ENCODE assay signal across 36 cellular contexts in the genomic region with DNA sequence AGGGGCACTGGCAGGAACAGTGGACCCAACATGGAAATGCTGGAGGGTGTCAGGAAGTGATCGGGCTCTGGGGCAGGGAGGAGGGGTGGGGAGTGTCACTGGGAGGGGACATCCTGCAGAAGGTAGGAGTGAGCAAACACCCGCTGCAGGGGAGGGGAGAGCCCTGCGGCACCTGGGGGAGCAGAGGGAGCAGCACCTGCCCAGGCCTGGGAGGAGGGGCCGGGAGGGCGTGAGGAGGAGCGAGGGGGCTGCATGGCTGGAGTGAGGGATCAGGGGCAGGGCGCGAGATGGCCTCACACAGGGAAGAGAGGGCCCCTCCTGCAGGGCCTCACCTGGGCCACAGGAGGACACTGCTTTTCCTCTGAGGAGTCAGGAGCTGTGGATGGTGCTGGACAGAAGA. TPM values are rescaled to one million over a fixed set of nuclear protein-coding genes. Genes with fewer than 3 reads are reported as not detected.
DNase-seq lines count a peak whose midpoint lies in the region; ATAC-seq and TF ChIP-seq lines count a peak whose summit lies in the region.
"Had no signal": no experiment of that assay in that cellular context is flagged by ENCODE, and none has a peak within 500 bp of the region (broad histone marks: within the 10 kb centered on the region; RNA-seq: fewer than 3 reads in every experiment).

No MANE protein-coding gene starts in this region.

- DNase-seq in DMS53 (lab: John Stamatoyannopoulos, UW) (peak; percentile 85), H9 (peak; percentile 59), WTC11 (ENCODE audit: low spot score) (peak; percentile 24), trophoblast cell (no peak), left cardiac atrium (no peak), dermis blood vessel endothelial cell (no peak)
- DNase-seq: activated CD4-positive, alpha-beta memory T cell treated with anti-CD3 and anti-CD28 coated beads for 36 hours; activated CD4-positive, alpha-beta T cell treated with anti-CD3 and anti-CD28 coated beads for 1 hour; activated naive CD4-positive, alpha-beta T cell treated with Interleukin-2 at 50 U/mL for 16 hours; activated T-cell treated with anti-CD3 and anti-CD28 coated beads, Interleukin-2, amount 50 U/mL, for 72 hours; C1 segment of cervical spinal cord; central memory CD4-positive, alpha-beta T cell; HCEC 1CT; head of caudate nucleus; Karpas-422; natural killer cell; NCI-H1436; NCI-H526 treated with DMSO at 0.1 percent for 48 hours; occipital lobe; Peyer's patch; SHP77 treated with DMSO at 0.1 percent for 48 hours; sigmoid colon; stimulated activated CD4-positive, alpha-beta T cell treated with anti-CD3 and anti-CD28 coated beads, Interleukin-12 subunit alpha, Interleukin-12 subunit beta, amount 100 ng/mL, for 4 hours; stimulated activated CD4-positive, alpha-beta T cell treated with anti-CD3 and anti-CD28 coated beads, Interleukin-2, amount 100 ng/mL, for 48 hours had no signal

- H3T11ph ChIP-seq in H9 (ENCODE audit: low read length), result no peak overlapping the region

- H3K79me1 ChIP-seq in H9 (ENCODE audit: insufficient read depth, low read depth, low read length, poor library complexity, severe bottlenecking), result no peaks in the 10 kb centered on the region
- no peaks in the 10 kb centered on the region for H3K79me1 ChIP-seq in trophoblast cell (ENCODE audit: low read length)

- no peak overlapping the region for H4K5ac ChIP-seq in H9 (ENCODE audit: insufficient read length, low read depth, low read length)

- no peaks in the 10 kb centered on the region for H4K20me1 ChIP-seq in H9 (ENCODE audit: control insufficient read depth, insufficient read depth, insufficient read length)

- CTCF ChIA-PET in WTC11 (lab: Charles Lee), result no interaction called here

- no peak overlapping the region for H2BK5ac ChIP-seq in H9 (ENCODE audit: insufficient read length, low read length)
- no peak overlapping the region for H2BK5ac ChIP-seq in trophoblast cell (ENCODE audit: low read depth, low read length, poor library complexity)

- no peaks in the 10 kb centered on the region for H3K36me3 Mint-ChIP-seq in H9 (ENCODE audit: insufficient read depth in 1 of 3, low read depth in 3 of 3)
- no peaks in the 10 kb centered on the region for H3K36me3 Mint-ChIP-seq in WTC11
- H3K36me3 Mint-ChIP-seq: activated CD4-positive, alpha-beta memory T cell treated with anti-CD3 and anti-CD28 coated beads for 36 hours; natural killer cell had no signal

- H3K4me1 Mint-ChIP-seq in H9 (peaks cover 4 to 10% of the 10 kb centered on the region in 2 experiments; a peak in 2 of 4 replicates), WTC11 (peaks cover 3% of the 10 kb centered on the region; the same call in 1 of the 2 replicates)
- H3K4me1 Mint-ChIP-seq: natural killer cell had no signal

- no peak overlapping the region for H4K91ac ChIP-seq in H9 (ENCODE audit: insufficient read length, low read depth, low read length)
- no peak overlapping the region for H4K91ac ChIP-seq in trophoblast cell (ENCODE audit: low read depth, low read length)

- H3K23ac ChIP-seq in H9 (ENCODE audit: insufficient read length, low read depth, low read length), result no peak overlapping the region
- no peak overlapping the region for H3K23ac ChIP-seq in trophoblast cell (ENCODE audit: low read length)

- no peaks in the 10 kb centered on the region for H3K23me2 ChIP-seq in H9 (ENCODE audit: insufficient read length, low read depth, low read length, poor library complexity, severe bottlenecking)

- POLR2A ChIA-PET in WTC11 (lab: Charles Lee), result interaction anchor here (0.6 kb wide), 1 partner anchor 812 kb away, joined by 3 read pairs; no protein-coding TSS in a partner anchor

- H3K4me1 ChIP-seq in H9 (ENCODE audit: insufficient read depth, low read length), result no peaks in the 10 kb centered on the region; the same call in 1 of the 2 replicates
- H3K4me1 ChIP-seq in trophoblast cell (ENCODE audit: control insufficient read depth in 1 of 2, insufficient read depth in 2 of 2, low read length in 2 of 2), result no peaks in the 10 kb centered on the region
- H3K4me1 ChIP-seq: sigmoid colon, upper lobe of left lung had no signal

- H2AFZ ChIP-seq in H9 (ENCODE audit: low read length), result no peak overlapping the region
- H2AFZ ChIP-seq in trophoblast cell (ENCODE audit: insufficient read depth, low read length, poor library complexity), result no peak overlapping the region

- H3K27me3 ChIP-seq in H9 (ENCODE audit: insufficient read depth, low read length), result no peaks in the 10 kb centered on the region; the same call in 1 of the 2 replicates
- no peaks in the 10 kb centered on the region for H3K27me3 ChIP-seq in trophoblast cell (ENCODE audit: insufficient read depth, low read length)
- H3K27me3 ChIP-seq: Peyer's patch, upper lobe of left lung had no signal

- no peak overlapping the region for H3K56ac ChIP-seq in H9 (ENCODE audit: insufficient read length, low read depth, low read length)

- no peak overlapping the region for H3K27ac ChIP-seq in H9 (ENCODE audit: insufficient read length, low read depth, low read length)
- H3K27ac ChIP-seq in trophoblast cell (ENCODE audit: low read depth, low read length), result no peak overlapping the region
- H3K27ac ChIP-seq: Peyer's patch, sigmoid colon, upper lobe of left lung had no signal

- H3K9me3 ChIP-seq in H9 (ENCODE audit: control insufficient read depth, low read depth, low read length) (no peaks in the 10 kb centered on the region), trophoblast cell (ENCODE audit: insufficient read depth, low read depth, low read length) (peaks cover 8% of the 10 kb centered on the region)
- H3K9me3 ChIP-seq: Peyer's patch, sigmoid colon, upper lobe of left lung had no signal

- H3K4me2 ChIP-seq in H9 (ENCODE audit: insufficient read depth, insufficient read length, low read length), result no peak overlapping the region
- no peak overlapping the region for H3K4me2 ChIP-seq in trophoblast cell (ENCODE audit: low read length)

- no peak overlapping the region for H2BK120ac ChIP-seq in H9 (ENCODE audit: low read depth, low read length, poor library complexity, severe bottlenecking)
- H2BK120ac ChIP-seq in trophoblast cell (ENCODE audit: insufficient read depth, low read length, poor library complexity), result no peak overlapping the region

- H4K8ac ChIP-seq in H9 (replicated peaks; ENCODE audit: insufficient read length, low read depth, low read length) (no peak overlapping the region), trophoblast cell (ENCODE audit: low read depth, low read length) (no peak overlapping the region)

- H3K9me3 Mint-ChIP-seq in H9 (peaks cover 0 to 1% of the 10 kb centered on the region in 2 experiments; a peak in 1 of 5 replicates), WTC11 (peaks cover 5% of the 10 kb centered on the region; the same call in 1 of the 2 replicates)
- H3K9me3 Mint-ChIP-seq: activated CD4-positive, alpha-beta memory T cell treated with anti-CD3 and anti-CD28 coated beads for 36 hours; activated T-cell treated with anti-CD3 and anti-CD28 coated beads, Interleukin-2, amount 50 U/mL, for 72 hours; natural killer cell had no signal

- H3K4me3 Mint-ChIP-seq in H9, result no peak overlapping the region
- H3K4me3 Mint-ChIP-seq in WTC11, result no peak overlapping the region
- H3K4me3 Mint-ChIP-seq: activated CD4-positive, alpha-beta memory T cell treated with anti-CD3 and anti-CD28 coated beads for 36 hours; activated T-cell treated with anti-CD3 and anti-CD28 coated beads, Interleukin-2, amount 50 U/mL, for 72 hours; natural killer cell had no signal

- H2BK12ac ChIP-seq in H9 (ENCODE audit: insufficient read length, low read depth, low read length) (no peak overlapping the region), trophoblast cell (ENCODE audit: low read length) (no peak overlapping the region)

- intact Hi-C loops in left cardiac atrium (cut with DNase I), result no loop called here

- peak overlapping the region; percentile 15 for H3K4me3 ChIP-seq in trophoblast cell (ENCODE audit: low read depth, low read length)
- H3K4me3 ChIP-seq: Peyer's patch, sigmoid colon, upper lobe of left lung had no signal

- no peaks in the 10 kb centered on the region for H3K36me3 ChIP-seq in trophoblast cell (ENCODE audit: control insufficient read depth in 1 of 2, insufficient read depth in 2 of 2, low read length in 2 of 2)
- H3K36me3 ChIP-seq: Peyer's patch, sigmoid colon, upper lobe of left lung had no signal

- H3K14ac ChIP-seq in H9 (ENCODE audit: insufficient read depth, low read length) (no peak overlapping the region), trophoblast cell (ENCODE audit: low read length) (no peak overlapping the region)

- WGBS in H9 (ENCODE audit: extremely low coverage, insufficient read length, low lambda C conversion rate), result no CpG with 5 or more reads among the region's 8 CpGs
- no CpG with 5 or more reads among the region's 8 CpGs for WGBS in trophoblast cell (ENCODE audit: extremely low coverage, insufficient coverage, insufficient read length)

- H2BK20ac ChIP-seq in H9 (ENCODE audit: low read depth, low read length, poor library complexity, severe bottlenecking), result no peak overlapping the region

- peak overlapping the region; percentile 1 for H3K18ac ChIP-seq in H9 (ENCODE audit: insufficient read length, low read depth, low read length)
- H3K18ac ChIP-seq in trophoblast cell (ENCODE audit: low read length), result no peak overlapping the region

- H3K79me2 ChIP-seq in H9 (ENCODE audit: insufficient read depth, low read length) (no peaks in the 10 kb centered on the region), trophoblast cell (ENCODE audit: control insufficient read depth, insufficient read depth, low read length, poor library complexity) (no peaks in the 10 kb centered on the region)

- H3K27ac Mint-ChIP-seq in H9 (no peak overlapping the region; a peak in 1 of 7 replicates), WTC11 (no peak overlapping the region)
- H3K27ac Mint-ChIP-seq: activated CD4-positive, alpha-beta memory T cell treated with anti-CD3 and anti-CD28 coated beads for 36 hours; activated T-cell treated with anti-CD3 and anti-CD28 coated beads, Interleukin-2, amount 50 U/mL, for 72 hours; natural killer cell had no signal

- H4K12ac ChIP-seq in trophoblast cell (ENCODE audit: low read depth, low read length), result no peak overlapping the region

- H3K9ac ChIP-seq in H9 (ENCODE audit: extremely low read depth, insufficient read length, low read length) (no peak overlapping the region), trophoblast cell (ENCODE audit: low read length) (no peak overlapping the region)

- ATAC-seq in WTC11 (peak; percentile 69), left cardiac atrium (no peak), HG02642 (IDR thresholded peaks at IDR 0.05; ENCODE audit: poor library complexity, unreplicated experiment) (no peak)
- ATAC-seq: activated T-cell treated with anti-CD3 and anti-CD28 coated beads, Interleukin-2, amount 50 U/mL, for 72 hours; esophagus mucosa; natural killer cell had no signal

- H2AK5ac ChIP-seq in H9 (ENCODE audit: insufficient read length, low read length) (no peak overlapping the region), trophoblast cell (ENCODE audit: low read length) (no peak overlapping the region)

- H3K4ac ChIP-seq in H9 (ENCODE audit: low read depth, low read length) (no peak overlapping the region), trophoblast cell (ENCODE audit: low read depth, low read length) (no peak overlapping the region)

- no peak overlapping the region for H2BK15ac ChIP-seq in H9 (ENCODE audit: low read depth, low read length)

- H3K27me3 Mint-ChIP-seq in H9 (ENCODE audit: low read depth), result peaks cover 37% of the 10 kb centered on the region
- peaks cover 25% of the 10 kb centered on the region for H3K27me3 Mint-ChIP-seq in WTC11 (ENCODE audit: low read depth)

- no peak for TF ChIP-seq CTCF in H9 (conservative IDR thresholded peaks at IDR 0.05)
- TF ChIP-seq CTCF in WTC11 (IDR thresholded peaks at IDR 0.05), result no peak

RNA-seq across cellular contexts. Expression of a gene that starts 4.1 kb away (rescaled TPM):
- total RNA-seq in H9 (2021) (not detected in 2 replicates), WTC11 (2021) (0.18 to 0.46 TPM in 2 of 3 replicates, not detected in the other), left cardiac atrium (not detected), dermis blood vessel endothelial cell (0.14 TPM in 1 of 2 replicates, not detected in the other)
- not detected in 2 replicates for polyA plus RNA-seq in trophoblast cell (2013)
- total RNA-seq: activated CD4-positive, alpha-beta memory T cell treated with anti-CD3 and anti-CD28 coated beads for 36 hours; esophagus mucosa; fibroblast of villous mesenchyme; kidney epithelial cell; lung microvascular endothelial cell; natural killer cell; occipital lobe; Peyer's patch; pulmonary artery endothelial cell; sigmoid colon; upper lobe of left lung had no signal

RNA-seq across cellular contexts. Expression of a gene that starts 22.6 kb away (rescaled TPM):
- not detected in 2 replicates for total RNA-seq in H9 (2021)
- 0.13 to 0.25 TPM (median 0.16 TPM) in 3 replicates for total RNA-seq in WTC11 (2021)
- polyA plus RNA-seq in trophoblast cell (2013), result not detected in 2 replicates
- total RNA-seq in left cardiac atrium, result not detected
- total RNA-seq in dermis blood vessel endothelial cell, result not detected in 2 replicates
- total RNA-seq: activated CD4-positive, alpha-beta memory T cell treated with anti-CD3 and anti-CD28 coated beads for 36 hours; activated T-cell treated with anti-CD3 and anti-CD28 coated beads, Interleukin-2, amount 50 U/mL, for 72 hours; Daoy; esophagus mucosa; fibroblast of villous mesenchyme; kidney epithelial cell; lung microvascular endothelial cell; natural killer cell; occipital lobe; pulmonary artery endothelial cell; sigmoid colon; subcutaneous adipose tissue; T-helper 2 cell treated with Interferon-gamma antibody and Interleukin-4, amounts not matched to agents 100 ng/mL and 5 ng/mL, for 36 hours had no signal

RNA-seq across cellular contexts. Expression of a gene that starts 33.9 kb away (rescaled TPM):
- total RNA-seq in H9 (2021), result 0.48 TPM in 1 of 2 replicates, not detected in the other
- 0.27 to 0.82 TPM (median 0.70 TPM) in 3 replicates for total RNA-seq in WTC11 (2021)
- 0.24 and 0.30 TPM in 2 replicates for polyA plus RNA-seq in trophoblast cell (2013)
- not detected for total RNA-seq in left cardiac atrium
- not detected in 2 replicates for total RNA-seq in dermis blood vessel endothelial cell
- total RNA-seq: activated CD4-positive, alpha-beta memory T cell treated with anti-CD3 and anti-CD28 coated beads for 36 hours; activated T-cell treated with anti-CD3 and anti-CD28 coated beads, Interleukin-2, amount 50 U/mL, for 72 hours; Daoy; esophagus mucosa; fibroblast of villous mesenchyme; kidney epithelial cell; lung microvascular endothelial cell; natural killer cell; occipital lobe; pulmonary artery endothelial cell; sigmoid colon; subcutaneous adipose tissue; T-helper 2 cell treated with Interferon-gamma antibody and Interleukin-4, amounts not matched to agents 100 ng/mL and 5 ng/mL, for 36 hours; upper lobe of left lung had no signal
- polyA plus RNA-seq: adipose tissue had no signal

RNA-seq across cellular contexts. Expression of a gene that starts 44.0 kb away (rescaled TPM):
- total RNA-seq in H9 (2021) (not detected in 2 replicates), WTC11 (2021) (not detected in 3 replicates), left cardiac atrium (not detected), dermis blood vessel endothelial cell (not detected in 2 replicates)
- 0.03 TPM in 1 of 2 replicates, not detected in the other for polyA plus RNA-seq in trophoblast cell (2013)
- total RNA-seq: activated CD4-positive, alpha-beta memory T cell treated with anti-CD3 and anti-CD28 coated beads for 36 hours; activated T-cell treated with anti-CD3 and anti-CD28 coated beads, Interleukin-2, amount 50 U/mL, for 72 hours; Daoy; esophagus mucosa; fibroblast of villous mesenchyme; kidney epithelial cell; lung microvascular endothelial cell; mononuclear cell; natural killer cell; occipital lobe; Peyer's patch; pulmonary artery endothelial cell; sigmoid colon; subcutaneous adipose tissue; T-helper 2 cell treated with Interferon-gamma antibody and Interleukin-4, amounts not matched to agents 100 ng/mL and 5 ng/mL, for 36 hours; upper lobe of left lung had no signal

RNA-seq across cellular contexts. Expression of a gene that starts 53.8 kb away (rescaled TPM):
- total RNA-seq in H9 (2021) (2.1 and 2.3 TPM in 2 replicates), WTC11 (2021) (3.9 to 6.0 TPM (median 5.4 TPM) in 3 replicates), left cardiac atrium (under 1 TPM in 1 of 2 donors, not detected in 1; 0.27 TPM), dermis blood vessel endothelial cell (not detected in 2 replicates)
- 0.11 TPM in 1 of 2 replicates, not detected in the other for polyA plus RNA-seq in trophoblast cell (2013)
- total RNA-seq: Daoy, fibroblast of villous mesenchyme, kidney epithelial cell, lung microvascular endothelial cell, mononuclear cell, natural killer cell, occipital lobe, pulmonary artery endothelial cell, sigmoid colon had no signal

Comparison
In these comparisons a context has a peak if more than half of its experiments do, and no peak if none do; other contexts are left out.
1. DNase-seq: peak in DMS53 (single experiment), H9 (single experiment) and WTC11 (single experiment); none in trophoblast cell (0 of 2), left cardiac atrium (single experiment) and dermis blood vessel endothelial cell (single experiment).